In genomic region chr1:116151739-116152576, GRCh38 we compare ENCODE assay signal across 8 cellular contexts. TPM values are rescaled to one million over a fixed set of nuclear protein-coding genes. Genes with fewer than 3 reads are reported as not detected.
DNase-seq lines count a peak whose midpoint lies in the region; ATAC-seq and TF ChIP-seq lines count a peak whose summit lies in the region.

No MANE protein-coding gene starts in this region.

- TF ChIP-seq CTCF in BJ (IDR thresholded peaks at IDR 0.05; ENCODE audit: insufficient read depth, low read depth, low read length) = peak; percentile 69

- POLR2A ChIA-PET in BJ (lab: Charles Lee) = no interaction called here

- no peaks in the 10 kb centered on the region for H3K36me3 ChIP-seq in BJ (ENCODE audit: control insufficient read depth, insufficient read depth, low read length)

- ATAC-seq in GM19043 (IDR thresholded peaks at IDR 0.05; ENCODE audit: low read depth, unreplicated experiment) (peak; percentile 96), HG03378 (IDR thresholded peaks at IDR 0.05; ENCODE audit: unreplicated experiment) (peak; percentile 81)

- peaks cover 16% of the 10 kb centered on the region for H3K27me3 ChIP-seq in BJ (ENCODE audit: control insufficient read depth, insufficient read depth, low read length)

- peak overlapping the region; percentile 44 for H3K4me3 ChIP-seq in BJ (ENCODE audit: low read depth, low read length)

- CTCF ChIA-PET in BJ (lab: Yijun Ruan, JAX) = interaction anchor here (0.7 to 10.7 kb wide), 13 partner anchors 9 to 347 kb away, joined by 3 to 164 read pairs (median 6); no protein-coding TSS in a partner anchor

- DNase-seq in BJ (ENCODE audit: low read depth) (peak; percentile 9), NCI-H510A treated with DMSO at 0.1 percent for 48 hours (lab: John Stamatoyannopoulos, UW) (peak; percentile 66), medulla oblongata (ENCODE audit: extremely low spot score) (peak; percentile 89)
- DNase-seq in activated CD4-positive, alpha-beta T cell treated with anti-CD3 and anti-CD28 coated beads, Interleukin-2, amount 50 U/mL, for 48 hours = peak; percentile 72 to 81
- DNase-seq in effector CD4-positive, alpha-beta T cell = peak; percentile 62
- DNase-seq in stimulated activated CD8-positive, alpha-beta memory T cell treated with anti-CD3 and anti-CD28 coated beads, Interleukin-12 subunit alpha, Interleukin-12 subunit beta, amount 100 ng/mL, for 1 hour (ENCODE audit: low read depth) = peak; percentile 62

RNA-seq across cellular contexts. Expression of gene MAB21L3, which starts 40.8 kb away (rescaled TPM):
- 0.11 and 0.34 TPM in 2 replicates for polyA plus RNA-seq in BJ (2011; rRNA removed)
- polyA minus RNA-seq in BJ (2011; rRNA and poly(A)+ RNA removed) = 0.09 and 0.82 TPM in 2 replicates

Comparison
In these comparisons a context has a peak if more than half of its experiments do, and no peak if none do; other contexts are left out.
1. Peak in every context shown above with its lines: DNase-seq, ATAC-seq and H3K4me3 ChIP-seq.
2. DNase-seq: peak in every context shown above with its lines; median percentile 89 in medulla oblongata; 76 in activated CD4-positive, alpha-beta T cell treated with anti-CD3 and anti-CD28 coated beads, Interleukin-2, amount 50 U/mL, for 48 hours; 66 in NCI-H510A treated with DMSO at 0.1 percent for 48 hours; 62 in effector CD4-positive, alpha-beta T cell; 62 in stimulated activated CD8-positive, alpha-beta memory T cell treated with anti-CD3 and anti-CD28 coated beads, Interleukin-12 subunit alpha, Interleukin-12 subunit beta, amount 100 ng/mL, for 1 hour; 9 in BJ.